16 cellular contexts compared by ENCODE assay signal in the genomic region with DNA sequence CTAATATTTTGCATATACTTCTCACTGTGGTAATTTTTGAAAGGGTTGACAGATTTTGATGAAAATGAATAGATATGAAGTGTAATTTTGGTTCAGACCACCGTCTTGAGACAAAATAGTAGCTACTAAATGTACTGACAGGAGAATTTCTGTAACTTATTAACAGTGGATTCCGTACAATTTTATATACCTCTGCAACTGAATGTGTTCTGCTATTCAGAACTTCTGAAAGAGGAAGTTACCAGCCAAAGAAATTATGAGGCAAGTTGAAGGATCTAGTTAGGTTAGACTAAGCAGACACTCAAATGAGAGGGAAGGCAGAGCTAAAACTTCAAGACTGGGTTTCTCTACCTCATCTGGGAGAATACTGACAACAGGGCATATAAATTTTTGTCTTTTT. TPM values are rescaled to one million over a fixed set of nuclear protein-coding genes. Genes with fewer than 3 reads are reported as not detected.
DNase-seq lines count a peak whose midpoint lies in the region; ATAC-seq, FAIRE-seq and TF ChIP-seq lines count a peak whose summit lies in the region.
"Had no signal": no experiment of that assay in that cellular context is flagged by ENCODE, and none has a peak within 500 bp of the region (broad histone marks: within the 10 kb centered on the region; RNA-seq: fewer than 3 reads in every experiment).

No MANE protein-coding gene starts in this region.

- TF ChIP-seq POLR2A in uterus (IDR thresholded peaks at IDR 0.05): no peak
- TF ChIP-seq POLR2A in H54 (IDR thresholded peaks at IDR 0.05; ENCODE audit: low read depth, low read length): no peak

- TF ChIP-seq CTCF in dorsolateral prefrontal cortex (IDR thresholded peaks at IDR 0.05 in 54 of 56, conservative IDR thresholded peaks at IDR 0.05 in 2 of 56; ENCODE audit: low read depth in 1 of 56, partially characterized antibody in 56 of 56) (no peak), uterus (IDR thresholded peaks at IDR 0.05) (no peak)

- no peak for FAIRE-seq in H54 (lab: Jason Lieb, UNC)
- FAIRE-seq: colon had no signal

- H3K4me3 ChIP-seq in dorsolateral prefrontal cortex (no peak overlapping the region), uterus (no peak overlapping the region)

- peak; percentile 49 for ATAC-seq in GM18502 (IDR thresholded peaks at IDR 0.05; ENCODE audit: poor library complexity, unreplicated experiment)
- peak; percentile 41 for ATAC-seq in GM21360 (IDR thresholded peaks at IDR 0.05; ENCODE audit: unreplicated experiment)
- ATAC-seq in HG02981 (IDR thresholded peaks at IDR 0.05; ENCODE audit: unreplicated experiment): peak; percentile 64
- ATAC-seq: left ventricle myocardium superior, SK-N-SH treated with all-trans-retinoic acid at 6 μM for 48 hours had no signal

- no peaks in the 10 kb centered on the region for H3K36me3 ChIP-seq in uterus

- H3K27me3 ChIP-seq in dorsolateral prefrontal cortex: no peaks in the 10 kb centered on the region
- no peaks in the 10 kb centered on the region for H3K27me3 ChIP-seq in uterus

- H3K27ac ChIP-seq in dorsolateral prefrontal cortex: no peak overlapping the region
- H3K27ac ChIP-seq in uterus: no peak overlapping the region

- H3K4me1 ChIP-seq in uterus: no peaks in the 10 kb centered on the region

- no peaks in the 10 kb centered on the region for H3K9me3 ChIP-seq in uterus

- DNase-seq in MV-4-11 (lab: John Stamatoyannopoulos, UW) (peak; percentile 84), dorsolateral prefrontal cortex (no peak), DMS53 treated with DMSO at 0.1 percent for 48 hours (lab: John Stamatoyannopoulos, UW; ENCODE audit: unreplicated experiment) (no peak), uterus (no peak), H54 (ENCODE audit: insufficient read length, low spot score) (no peak)
- DNase-seq: activated CD4-positive, alpha-beta T cell treated with anti-CD3 and anti-CD28 coated beads, Interleukin-2, amount 50 U/mL, for 1 hour; KG1; left ventricle myocardium superior; NCI-H446 treated with DMSO at 0.1 percent for 48 hours; occipital lobe had no signal

- intact Hi-C loops in dorsolateral prefrontal cortex (cut with DNase I): no loop called here
- intact Hi-C loops in uterus (cut with DNase I; ENCODE audit: low total_unique reads): no loop called here

RNA-seq across cellular contexts. Expression of gene GAP43, which starts 29.4 kb away (rescaled TPM):
- total RNA-seq in dorsolateral prefrontal cortex: 100 to 1,000 TPM in 119 of 120 experiments, 10 to 100 TPM in 1; 88.9 to 514 (median 300) TPM
- 1 to 10 TPM in 1 of 4 donors, not detected in 3; 7.0 TPM for total RNA-seq in uterus
- total RNA-seq: G401 had no signal

Comparison
In these comparisons a context has a peak if more than half of its experiments do, and no peak if none do; other contexts are left out.
1. RNA of gene GAP43, which starts 29.4 kb away (total RNA-seq): 88.9 to 514 TPM in dorsolateral prefrontal cortex; 7.0 TPM in uterus; every median in the first group is over 10 times any median in the second.
2. Peak in every context shown above with its lines, with median percentiles within 50 percentile points of each other: ATAC-seq.